In the genomic region with DNA sequence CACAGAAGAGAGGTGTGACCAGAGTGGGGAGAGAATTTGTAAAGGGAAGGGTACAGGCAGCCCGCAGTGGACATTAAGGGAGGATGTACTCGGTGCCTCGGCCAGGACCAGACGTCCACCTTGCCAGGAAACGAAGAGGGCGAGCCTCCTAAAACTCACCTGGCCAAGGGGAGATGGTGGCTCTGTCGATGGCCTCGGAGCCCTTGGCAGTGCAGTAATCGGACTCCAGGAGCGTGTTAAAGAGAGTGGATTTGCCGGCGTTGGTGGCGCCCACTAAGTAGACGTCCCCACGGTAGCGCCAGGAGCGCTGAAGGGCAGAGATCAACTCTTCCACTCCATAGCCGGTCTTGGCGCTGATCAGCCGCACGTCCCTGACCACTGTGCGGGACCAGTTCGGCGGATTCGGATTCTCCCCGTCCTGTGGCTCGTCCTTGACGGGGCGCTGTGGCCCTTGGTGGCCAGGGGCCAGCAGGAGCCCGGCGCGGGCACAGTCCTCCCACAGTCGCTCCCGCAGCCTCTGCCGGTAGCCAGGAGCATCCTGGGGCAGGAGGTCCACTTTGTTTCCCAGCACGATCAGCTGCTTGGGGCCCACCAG, we compare ENCODE assay signal across 8 cellular contexts. TPM values are rescaled to one million over a fixed set of nuclear protein-coding genes. Genes with fewer than 3 reads are reported as not detected.
DNase-seq lines count a peak whose midpoint lies in the region; ATAC-seq and TF ChIP-seq lines count a peak whose summit lies in the region.

No MANE protein-coding gene starts in this region.

- H3K36me3 Mint-ChIP-seq in activated T-cell treated with anti-CD3 and anti-CD28 coated beads, Interleukin-2, amount 50 U/mL, for 4 hours (ENCODE audit: insufficient read depth) = peaks cover 29% of the 10 kb centered on the region
- H3K36me3 Mint-ChIP-seq in T-helper 17 cell (ENCODE audit: low read depth) = peaks cover 8% of the 10 kb centered on the region

- H3K9me3 Mint-ChIP-seq in activated T-cell treated with anti-CD3 and anti-CD28 coated beads, Interleukin-2, amount 50 U/mL, for 4 hours = no peaks in the 10 kb centered on the region

- H3K4me1 ChIP-seq in ovary (ENCODE audit: insufficient read depth) = peaks cover 19% of the 10 kb centered on the region

- H3K36me3 ChIP-seq in ovary = no peaks in the 10 kb centered on the region

- H3K4me3 ChIP-seq in fibroblast of mammary gland (ENCODE audit: control insufficient read depth, low read depth, low read length) = peak overlapping the region; percentile 97
- peak overlapping the region; percentile 90 for H3K4me3 ChIP-seq in ovary

- DNase-seq in activated T-cell treated with anti-CD3 and anti-CD28 coated beads, Interleukin-2, amount 50 U/mL, for 4 hours = no peak
- DNase-seq in activated T-cell treated with anti-CD3 and anti-CD28 coated beads for 4 hours (no peak), T-helper 17 cell (no peak), fibroblast of mammary gland (ENCODE audit: low read depth) (no peak), ovary (peak in 4 of 5 donors; percentile 9 to 59 (median 35)), T1000 (lab: John Stamatoyannopoulos, UW) (no peak), NCI-H1436 treated with DMSO at 0.1 percent for 48 hours (lab: John Stamatoyannopoulos, UW) (no peak), NCI-H524 treated with DMSO at 0.1 percent for 48 hours (lab: John Stamatoyannopoulos, UW) (no peak)

- peak overlapping the region; percentile 99 for H3K27ac Mint-ChIP-seq in T-helper 17 cell

- H3K9me3 ChIP-seq in T-helper 17 cell (ENCODE audit: control insufficient read depth, low read length, poor library complexity, severe bottlenecking) = no peaks in the 10 kb centered on the region
- H3K9me3 ChIP-seq in ovary = no peaks in the 10 kb centered on the region

- no peak for TF ChIP-seq POLR2A in ovary (IDR thresholded peaks at IDR 0.05)

- no peaks in the 10 kb centered on the region for H3K27me3 Mint-ChIP-seq in activated T-cell treated with anti-CD3 and anti-CD28 coated beads, Interleukin-2, amount 50 U/mL, for 4 hours (ENCODE audit: low read depth)
- H3K27me3 Mint-ChIP-seq in T-helper 17 cell = no peaks in the 10 kb centered on the region

- no peak for TF ChIP-seq CTCF in fibroblast of mammary gland (conservative IDR thresholded peaks at IDR 0.05; ENCODE audit: control insufficient read depth, insufficient read depth, low read depth, low read length)
- TF ChIP-seq CTCF in ovary (IDR thresholded peaks at IDR 0.05) = no peak

- H3K27ac ChIP-seq in ovary = no peak overlapping the region

- no peak for TF ChIP-seq EP300 in ovary (IDR thresholded peaks at IDR 0.05)

- 1 to 2% (median 2%) methylated on average over 29 to 36 of the region's 36 CpGs for WGBS in ovary, 3 donors

- H3K4me1 Mint-ChIP-seq in activated T-cell treated with anti-CD3 and anti-CD28 coated beads, Interleukin-2, amount 50 U/mL, for 4 hours (ENCODE audit: low read depth) = peaks cover 59% of the 10 kb centered on the region
- H3K4me1 Mint-ChIP-seq in T-helper 17 cell = peaks cover 48% of the 10 kb centered on the region

- H3K4me3 Mint-ChIP-seq in activated T-cell treated with anti-CD3 and anti-CD28 coated beads, Interleukin-2, amount 50 U/mL, for 4 hours = peak overlapping the region; percentile 99
- peak overlapping the region; percentile 99 for H3K4me3 Mint-ChIP-seq in T-helper 17 cell

- intact Hi-C loops in ovary (cut with DNase I) = loop anchor here in 1 of 4 donors (5.0 kb wide), 1 partner anchor 69 kb away; the partner anchor contains the start of gene REST

- no peak for ATAC-seq in activated T-cell treated with anti-CD3 and anti-CD28 coated beads, Interleukin-2, amount 50 U/mL, for 4 hours
- no peak for ATAC-seq in T-helper 17 cell

- no peaks in the 10 kb centered on the region for H3K27me3 ChIP-seq in ovary

RNA-seq across cellular contexts. Expression of gene NOA1, which starts 1.0 kb away (rescaled TPM):
- total RNA-seq in activated T-cell treated with anti-CD3 and anti-CD28 coated beads, Interleukin-2, amount 50 U/mL, for 4 hours = 10 to 100 TPM; 23.3 to 25.0 (median 24.3) TPM
- total RNA-seq in T-helper 17 cell = 10 to 100 TPM; 15.1 to 15.6 TPM
- total RNA-seq in ovary = 10 to 100 TPM; 12.6 to 21.5 (median 18.5) TPM
- polyA plus RNA-seq in ovary = 10 to 100 TPM; 16.2 to 19.1 TPM

RNA-seq across cellular contexts. Expression of gene POLR2B, which starts 2.3 kb away (rescaled TPM):
- total RNA-seq in activated T-cell treated with anti-CD3 and anti-CD28 coated beads, Interleukin-2, amount 50 U/mL, for 4 hours = 100 to 1,000 TPM; 129 to 136 (median 130) TPM
- total RNA-seq in T-helper 17 cell = 10 to 100 TPM; 77.7 to 88.2 TPM
- total RNA-seq in ovary = 10 to 100 TPM; 53.3 to 79.4 (median 65.5) TPM
- polyA plus RNA-seq in ovary = 10 to 100 TPM; 31.8 to 60.2 TPM

Comparison
In these comparisons a context has a peak if more than half of its experiments do, and no peak if none do; other contexts are left out.
1. DNase-seq: peak in ovary (4 of 5); none in activated T-cell treated with anti-CD3 and anti-CD28 coated beads, Interleukin-2, amount 50 U/mL, for 4 hours (single experiment), activated T-cell treated with anti-CD3 and anti-CD28 coated beads for 4 hours (single experiment), T-helper 17 cell (0 of 3), fibroblast of mammary gland (single experiment), T1000 (single experiment), NCI-H1436 treated with DMSO at 0.1 percent for 48 hours (single experiment) and NCI-H524 treated with DMSO at 0.1 percent for 48 hours (single experiment).